In the genomic region with DNA sequence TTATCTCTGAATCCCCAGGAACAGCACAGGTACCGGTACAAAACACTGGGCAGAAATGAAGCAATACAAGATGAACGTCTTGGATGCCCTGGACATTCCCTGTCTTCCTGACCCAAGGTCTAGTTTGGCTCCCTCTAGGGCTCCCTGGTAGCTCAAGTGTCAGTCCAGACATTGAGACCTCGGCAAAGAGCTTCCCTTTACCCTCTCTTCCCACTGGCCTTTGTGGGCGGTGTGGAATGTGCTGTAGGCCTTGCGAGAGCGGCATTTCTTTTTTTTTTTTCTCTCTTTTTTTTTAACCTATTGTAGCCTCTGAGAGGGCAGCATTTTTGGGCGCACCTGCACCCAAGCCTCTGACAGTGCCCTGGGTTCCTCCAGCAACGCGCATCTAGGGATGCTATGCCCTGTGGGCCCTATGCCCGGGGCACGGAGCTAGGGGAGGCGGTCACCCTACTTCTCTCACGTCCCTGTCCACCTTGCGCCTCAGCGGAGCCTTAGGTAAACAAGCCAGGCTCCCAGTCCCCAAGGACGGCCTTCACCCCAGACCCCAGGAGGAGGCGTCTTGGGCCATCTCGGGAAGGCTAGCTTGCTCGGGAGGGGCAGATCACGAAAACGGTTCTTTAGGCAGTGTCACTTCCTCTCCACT, we compare ENCODE assay signal across 8 cellular contexts. TPM values are rescaled to one million over a fixed set of nuclear protein-coding genes. Genes with fewer than 3 reads are reported as not detected.
DNase-seq lines count a peak whose midpoint lies in the region; ATAC-seq and TF ChIP-seq lines count a peak whose summit lies in the region.

No MANE protein-coding gene starts in this region.

- peak overlapping the region; percentile 44; the same call in 1 of the 2 replicates for H3K27ac ChIP-seq in HUES6 (ENCODE audit: low read depth, low read length)
- H3K27ac ChIP-seq in mammary epithelial cell (ENCODE audit: insufficient read depth, low read depth, low read length) = no peak overlapping the region
- H3K27ac ChIP-seq in lung (ENCODE audit: low read depth in 1 of 2, low read length in 1 of 2) = peak overlapping the region; percentile 97 to 98
- peak overlapping the region; percentile 99 for H3K27ac ChIP-seq in vagina

- H3K4me1 ChIP-seq in HUES6 (ENCODE audit: control insufficient read depth, insufficient read depth, low read length) (peaks cover 25% of the 10 kb centered on the region; the same call in 1 of the 2 replicates), mammary epithelial cell (ENCODE audit: insufficient read depth, low read length) (peaks cover 23% of the 10 kb centered on the region), lung (ENCODE audit: control insufficient read depth in 2 of 2, insufficient read depth in 2 of 2, low read length in 2 of 2) (peaks cover 5 to 45% of the 10 kb centered on the region in 2 donors), vagina (peaks cover 62% of the 10 kb centered on the region)

- no peaks in the 10 kb centered on the region for H3K9me3 Mint-ChIP-seq in CD14-positive monocyte

- no peak for TF ChIP-seq POLR2A in vagina (IDR thresholded peaks at IDR 0.05)

- 18% methylated on average over 8 of the region's 21 CpGs for WGBS in mammary epithelial cell (ENCODE audit: low coverage, missing lambda C conversion rate)
- 27 to 35% methylated on average over 21 of the region's 21 CpGs for WGBS in lung, 2 donors

- peaks cover 36% of the 10 kb centered on the region for H3K79me2 ChIP-seq in mammary epithelial cell (ENCODE audit: insufficient read depth, low read length)

- H3K9ac ChIP-seq in HUES6 (ENCODE audit: low read length) (peak overlapping the region; percentile 84), mammary epithelial cell (ENCODE audit: insufficient read depth, low read length) (no peak overlapping the region)

- H3K4me3 Mint-ChIP-seq in CD14-positive monocyte = peak overlapping the region; percentile 80 to 86

- DNase-seq in CD14-positive monocyte (ENCODE audit: low spot score) (no peak), mammary epithelial cell (no peak), lung (ENCODE audit: low spot score) (no peak), vagina (ENCODE audit: extremely low spot score in 2 of 2) (no peak), NCI-H2029 (lab: John Stamatoyannopoulos, UW) (no peak), Ammon's horn (ENCODE audit: low spot score) (no peak), GDM1 (lab: John Stamatoyannopoulos, UW) (no peak)

- H3K36me3 ChIP-seq in HUES6 (ENCODE audit: control insufficient read depth, insufficient read depth, low read length) = peaks cover 10% of the 10 kb centered on the region
- H3K36me3 ChIP-seq in mammary epithelial cell (ENCODE audit: insufficient read depth, low read length) = no peaks in the 10 kb centered on the region
- H3K36me3 ChIP-seq in lung (ENCODE audit: control insufficient read depth in 2 of 2, insufficient read depth in 2 of 2, low read length in 2 of 2) = no peaks in the 10 kb centered on the region
- H3K36me3 ChIP-seq in vagina = no peaks in the 10 kb centered on the region

- H3K9me3 ChIP-seq in HUES6 (ENCODE audit: control insufficient read depth, insufficient read depth, low read depth, low read length) (no peaks in the 10 kb centered on the region), mammary epithelial cell (replicated peaks; ENCODE audit: insufficient read depth, low read length) (no peaks in the 10 kb centered on the region), lung (ENCODE audit: control insufficient read depth in 2 of 2, insufficient read depth in 1 of 2, low read length in 1 of 2) (no peaks in the 10 kb centered on the region), vagina (no peaks in the 10 kb centered on the region)

- H3K4me2 ChIP-seq in mammary epithelial cell (ENCODE audit: insufficient read depth, low read depth, low read length) = peak overlapping the region; percentile 81

- in situ Hi-C loops in mammary epithelial cell (cut with MboI; ENCODE audit: low sequenced_read_pairs in 2 of 2) = loop anchor here in 1 of 2 donors (25.0 kb wide), 1 partner anchor 253 kb away; no protein-coding TSS in a partner anchor

- no peaks in the 10 kb centered on the region for H4K20me1 ChIP-seq in mammary epithelial cell (ENCODE audit: insufficient read depth, low read length)

- BruUV-seq in mammary epithelial cell (replicated peaks; lab: Mats Ljungman, UMichigan) = no TSS peak

- H3K4me1 Mint-ChIP-seq in CD14-positive monocyte = peaks cover 75% of the 10 kb centered on the region

- no peaks in the 10 kb centered on the region for H3K27me3 ChIP-seq in HUES6 (ENCODE audit: control insufficient read depth, insufficient read depth, low read length)
- H3K27me3 ChIP-seq in mammary epithelial cell (ENCODE audit: insufficient read depth, low read length) = no peaks in the 10 kb centered on the region
- no peaks in the 10 kb centered on the region for H3K27me3 ChIP-seq in lung (ENCODE audit: control insufficient read depth, insufficient read depth)
- H3K27me3 ChIP-seq in vagina = no peaks in the 10 kb centered on the region

- peaks cover 2 to 15% of the 10 kb centered on the region in 2 donors for H3K36me3 Mint-ChIP-seq in CD14-positive monocyte

- H3K4me3 ChIP-seq in HUES6 (ENCODE audit: low read depth, low read length) = peak overlapping the region; percentile 93
- H3K4me3 ChIP-seq in mammary epithelial cell (replicated peaks in 1 of 3; ENCODE audit: insufficient read depth in 1 of 3, low read depth in 2 of 3, low read length in 3 of 3) = peak overlapping the region in 1 of 3 experiments; percentile 62
- no peak overlapping the region for H3K4me3 ChIP-seq in lung
- peak overlapping the region; percentile 94 to 98 for H3K4me3 ChIP-seq in vagina

- peaks cover 0 to 2% (median 0%) of the 10 kb centered on the region in 3 donors for H3K27me3 Mint-ChIP-seq in CD14-positive monocyte (ENCODE audit: low read depth in 3 of 3)

- H2AFZ ChIP-seq in mammary epithelial cell (ENCODE audit: low read depth, low read length) = peak overlapping the region; percentile 92

- peak; percentile 2 for ATAC-seq in lung (ENCODE audit: insufficient read depth, low FRiP score)

- dilution Hi-C loops in mammary epithelial cell (cut with HindIII; ENCODE audit: low sequenced_read_pairs) = no loop called here

- CTCF ChIA-PET in mammary epithelial cell (lab: Charles Lee; ENCODE audit: low non-redundant PET) = interaction anchor here (0.6 to 1.1 kb wide), 2 partner anchors 12 to 90 kb away, joined by 4 to 7 read pairs; no protein-coding TSS in a partner anchor

- intact Hi-C loops in CD14-positive monocyte (cut with micrococcal nuclease) = loop anchor here (5.0 to 10.0 kb wide), 6 partner anchors 161 to 1559 kb away; a partner anchor contains a TSS
- intact Hi-C loops in mammary epithelial cell (cut with micrococcal nuclease) = loop anchor here (1.0 to 2.0 kb wide), 2 partner anchors 12 to 153 kb away; a partner anchor contains a TSS
- intact Hi-C loops in vagina (cut with DNase I) = loop anchor here (5.0 kb wide), 2 partner anchors 62 to 153 kb away; a partner anchor contains a TSS

- H3K27ac Mint-ChIP-seq in CD14-positive monocyte = peak overlapping the region; percentile 85 to 97 (median 93)

- TF ChIP-seq CTCF in CD14-positive monocyte (IDR thresholded peaks at IDR 0.05) = no peak
- peak in 1 of 2 donors; percentile 3 for TF ChIP-seq CTCF in mammary epithelial cell (conservative IDR thresholded peaks at IDR 0.05 in 1 of 2, IDR thresholded peaks at IDR 0.05 in 1 of 2; ENCODE audit: extremely low read depth in 1 of 2, insufficient read depth in 1 of 2, low read depth in 1 of 2, low read length in 2 of 2)
- no peak for TF ChIP-seq CTCF in lung (IDR thresholded peaks at IDR 0.05; ENCODE audit: control extremely low read depth, extremely low read depth)
- TF ChIP-seq CTCF in vagina (IDR thresholded peaks at IDR 0.05) = no peak

RNA-seq across cellular contexts. Expression of a gene that starts 1.2 kb away (rescaled TPM):
- polyA plus RNA-seq in CD14-positive monocyte = 10 to 100 TPM; 15.8 to 21.8 TPM
- 10 to 100 TPM; 19.2 to 27.3 TPM for total RNA-seq in mammary epithelial cell
- polyA plus RNA-seq in mammary epithelial cell = 9.9 TPM
- polyA minus RNA-seq in mammary epithelial cell = 46.6 TPM
- total RNA-seq in lung = 10 to 100 TPM; 56.0 to 69.6 TPM
- polyA plus RNA-seq in lung = 10 to 100 TPM; 13.5 to 15.5 TPM
- 51.8 TPM for total RNA-seq in vagina
